ENCODE assay signal across 1 cellular context in genomic region chr14:20477211-20477876, GRCh38.
TF ChIP-seq lines count a peak whose summit lies in the region.

No MANE protein-coding gene starts in this region.

TF ChIP-seq in GM23338, 12 proteins besides CTCF, POLR2A, EP300 and RAD21 (continued from another document):
- TF ChIP-seq ZNF462 (CRISPR knock-in tag; IDR thresholded peaks at IDR 0.05), result no peak
- no peak for TF ChIP-seq REST (IDR thresholded peaks at IDR 0.05; ENCODE audit: unreplicated experiment)
- no peak for TF ChIP-seq ZNF331 (CRISPR knock-in tag; IDR thresholded peaks at IDR 0.05; ENCODE audit: low read depth)
TF ChIP-seq in GM23338: peak in this region for 0.
